9 cellular contexts compared by ENCODE assay signal in genomic region chr1:29282924-29283803, GRCh38. TPM values are rescaled to one million over a fixed set of nuclear protein-coding genes. Genes with fewer than 3 reads are reported as not detected.
DNase-seq lines count a peak whose midpoint lies in the region; ATAC-seq and TF ChIP-seq lines count a peak whose summit lies in the region.
"Had no signal": no experiment of that assay in that cellular context is flagged by ENCODE, and none has a peak within 500 bp of the region (broad histone marks: within the 10 kb centered on the region; RNA-seq: fewer than 3 reads in every experiment).

No MANE protein-coding gene starts in this region.

- H4K8ac ChIP-seq in mesendoderm (ENCODE audit: low read depth, low read length) = no peak overlapping the region

- intact Hi-C loops in activated T-helper 1 cell treated with anti-CD3 and anti-CD28 coated beads, Interleukin-12 subunit alpha, Interleukin-12 subunit beta, Interleukin-2, Interleukin-4 antibody, amounts not matched to agents 30 ng/mL and 10 ng/mL and 1 ng/mL, durations not matched to agents 14 hours and 24 hours and 36 hours (cut with micrococcal nuclease) = no loop called here

- DNase-seq in activated naive CD4-positive, alpha-beta T cell treated with anti-CD3 and anti-CD28 coated beads, Interleukin-2, amount 10 ng/mL, durations not matched to agents 7 days and 5 days = peak; percentile 37
- DNase-seq in activated naive CD4-positive, alpha-beta T cell (lab: John Stamatoyannopoulos, UW) = no peak
- DNase-seq in NCI-H82 (lab: John Stamatoyannopoulos, UW) = peak; percentile 98
- peak; percentile 43 for DNase-seq in chondrocyte (ENCODE audit: low spot score)
- peak; percentile 100 for DNase-seq in mesendoderm
- DNase-seq in activated T-helper 1 cell treated with anti-CD3 and anti-CD28 coated beads, Interleukin-12 subunit alpha, Interleukin-12 subunit beta, Interleukin-2, Interleukin-4 antibody, amounts not matched to agents 30 ng/mL and 10 ng/mL and 1 ng/mL, durations not matched to agents 14 hours and 24 hours and 36 hours (ENCODE audit: low spot score) = no peak

- H2BK15ac ChIP-seq in mesendoderm (replicated peaks; ENCODE audit: low read depth) = no peak overlapping the region

- peaks cover 7% of the 10 kb centered on the region for H3K36me3 ChIP-seq in mesendoderm (ENCODE audit: control insufficient read depth, insufficient read depth, low read length)

- no CpG with 5 or more reads among the region's 16 CpGs for WGBS in mesendoderm (ENCODE audit: extremely low coverage, insufficient coverage, low lambda C conversion rate)

- H2BK120ac ChIP-seq in mesendoderm (ENCODE audit: low read depth, low read length) = no peak overlapping the region

- H3K79me1 ChIP-seq in mesendoderm (ENCODE audit: low read length) = no peaks in the 10 kb centered on the region

- CTCF ChIA-PET in activated naive CD4-positive, alpha-beta T cell treated with anti-CD3 and anti-CD28 coated beads, Interleukin-2, amount 10 ng/mL, durations not matched to agents 7 days and 5 days (lab: Charles Lee) = no interaction called here

- no peak overlapping the region for H3K23ac ChIP-seq in mesendoderm (ENCODE audit: low read length)

- no peak for TF ChIP-seq CTCF in chondrocyte (IDR thresholded peaks at IDR 0.05)

- no peaks in the 10 kb centered on the region for H3K27me3 ChIP-seq in mesendoderm (ENCODE audit: insufficient read depth, low read length, poor library complexity)

- H3K79me2 ChIP-seq in mesendoderm (ENCODE audit: control insufficient read depth, insufficient read depth, low read length) = no peaks in the 10 kb centered on the region

- H3K4me1 ChIP-seq in mesendoderm (ENCODE audit: control insufficient read depth, low read depth, low read length) = peaks cover 6% of the 10 kb centered on the region

- H3K9ac ChIP-seq in mesendoderm (ENCODE audit: low read length) = peak overlapping the region; percentile 54

- no peaks in the 10 kb centered on the region for H3K36me3 Mint-ChIP-seq in activated naive CD4-positive, alpha-beta T cell treated with anti-CD3 and anti-CD28 coated beads, Interleukin-2, amount 10 ng/mL, durations not matched to agents 7 days and 5 days
- peaks cover under 1% of the 10 kb centered on the region for H3K36me3 Mint-ChIP-seq in chondrocyte (ENCODE audit: low read depth)
- H3K36me3 Mint-ChIP-seq in activated T-helper 1 cell treated with anti-CD3 and anti-CD28 coated beads, Interleukin-12 subunit alpha, Interleukin-12 subunit beta, Interleukin-2, Interleukin-4 antibody, amounts not matched to agents 30 ng/mL and 10 ng/mL and 1 ng/mL, durations not matched to agents 14 hours and 24 hours and 36 hours (ENCODE audit: low read depth) = no peaks in the 10 kb centered on the region
- H3K36me3 Mint-ChIP-seq: activated naive CD4-positive, alpha-beta T cell treated with anti-CD3 and anti-CD28 coated beads, Interleukin-2, amount 50 U/mL, for 24 hours had no signal

- H3K4me2 ChIP-seq in mesendoderm (ENCODE audit: low read length) = peak overlapping the region; percentile 51

- no peak overlapping the region for H2BK5ac ChIP-seq in mesendoderm (ENCODE audit: low read length)

- H4K5ac ChIP-seq in mesendoderm (ENCODE audit: low read length) = no peak overlapping the region

- H2AK5ac ChIP-seq in mesendoderm (ENCODE audit: low read length) = no peak overlapping the region

- peaks cover 5% of the 10 kb centered on the region for H3K4me1 Mint-ChIP-seq in activated naive CD4-positive, alpha-beta T cell treated with anti-CD3 and anti-CD28 coated beads, Interleukin-2, amount 10 ng/mL, durations not matched to agents 7 days and 5 days
- H3K4me1 Mint-ChIP-seq in chondrocyte (ENCODE audit: low read depth) = no peaks in the 10 kb centered on the region
- peaks cover 6% of the 10 kb centered on the region for H3K4me1 Mint-ChIP-seq in activated T-helper 1 cell treated with anti-CD3 and anti-CD28 coated beads, Interleukin-12 subunit alpha, Interleukin-12 subunit beta, Interleukin-2, Interleukin-4 antibody, amounts not matched to agents 30 ng/mL and 10 ng/mL and 1 ng/mL, durations not matched to agents 14 hours and 24 hours and 36 hours (ENCODE audit: low read depth)
- H3K4me1 Mint-ChIP-seq: activated naive CD4-positive, alpha-beta T cell treated with anti-CD3 and anti-CD28 coated beads, Interleukin-2, amount 50 U/mL, for 24 hours had no signal

- H3K18ac ChIP-seq in mesendoderm (ENCODE audit: low read length) = no peak overlapping the region

- H3K27me3 Mint-ChIP-seq in activated naive CD4-positive, alpha-beta T cell treated with anti-CD3 and anti-CD28 coated beads, Interleukin-2, amount 10 ng/mL, durations not matched to agents 7 days and 5 days = peaks cover 16% of the 10 kb centered on the region
- H3K27me3 Mint-ChIP-seq in chondrocyte (ENCODE audit: low read depth) = no peaks in the 10 kb centered on the region
- peaks cover 3% of the 10 kb centered on the region for H3K27me3 Mint-ChIP-seq in activated T-helper 1 cell treated with anti-CD3 and anti-CD28 coated beads, Interleukin-12 subunit alpha, Interleukin-12 subunit beta, Interleukin-2, Interleukin-4 antibody, amounts not matched to agents 30 ng/mL and 10 ng/mL and 1 ng/mL, durations not matched to agents 14 hours and 24 hours and 36 hours (ENCODE audit: insufficient read depth)
- H3K27me3 Mint-ChIP-seq: activated naive CD4-positive, alpha-beta T cell treated with anti-CD3 and anti-CD28 coated beads, Interleukin-2, amount 50 U/mL, for 24 hours had no signal

- peak overlapping the region; percentile 71 for H3K27ac ChIP-seq in mesendoderm (ENCODE audit: low read depth, low read length)

- H3K9me3 Mint-ChIP-seq in activated naive CD4-positive, alpha-beta T cell treated with anti-CD3 and anti-CD28 coated beads, Interleukin-2, amount 10 ng/mL, durations not matched to agents 7 days and 5 days = no peaks in the 10 kb centered on the region
- H3K9me3 Mint-ChIP-seq in chondrocyte (ENCODE audit: low read depth) = no peaks in the 10 kb centered on the region
- no peaks in the 10 kb centered on the region for H3K9me3 Mint-ChIP-seq in activated T-helper 1 cell treated with anti-CD3 and anti-CD28 coated beads, Interleukin-12 subunit alpha, Interleukin-12 subunit beta, Interleukin-2, Interleukin-4 antibody, amounts not matched to agents 30 ng/mL and 10 ng/mL and 1 ng/mL, durations not matched to agents 14 hours and 24 hours and 36 hours
- H3K9me3 Mint-ChIP-seq: activated naive CD4-positive, alpha-beta T cell treated with anti-CD3 and anti-CD28 coated beads, Interleukin-2, amount 50 U/mL, for 24 hours had no signal

- ATAC-seq in GM19324 (IDR thresholded peaks at IDR 0.05; ENCODE audit: low FRiP score, unreplicated experiment) (no peak), GM21515 (IDR thresholded peaks at IDR 0.05; ENCODE audit: unreplicated experiment) (no peak)

- H3K4me3 Mint-ChIP-seq in activated naive CD4-positive, alpha-beta T cell treated with anti-CD3 and anti-CD28 coated beads, Interleukin-2, amount 10 ng/mL, durations not matched to agents 7 days and 5 days = no peak overlapping the region
- no peak overlapping the region for H3K4me3 Mint-ChIP-seq in chondrocyte (ENCODE audit: unreplicated experiment)
- H3K4me3 Mint-ChIP-seq in activated T-helper 1 cell treated with anti-CD3 and anti-CD28 coated beads, Interleukin-12 subunit alpha, Interleukin-12 subunit beta, Interleukin-2, Interleukin-4 antibody, amounts not matched to agents 30 ng/mL and 10 ng/mL and 1 ng/mL, durations not matched to agents 14 hours and 24 hours and 36 hours = no peak overlapping the region
- H3K4me3 Mint-ChIP-seq: activated naive CD4-positive, alpha-beta T cell treated with anti-CD3 and anti-CD28 coated beads, Interleukin-2, amount 50 U/mL, for 24 hours had no signal

- H3K4me3 ChIP-seq in mesendoderm (ENCODE audit: low read length) = no peak overlapping the region

- no peak overlapping the region for H3K27ac Mint-ChIP-seq in activated naive CD4-positive, alpha-beta T cell treated with anti-CD3 and anti-CD28 coated beads, Interleukin-2, amount 10 ng/mL, durations not matched to agents 7 days and 5 days
- no peak overlapping the region for H3K27ac Mint-ChIP-seq in chondrocyte (ENCODE audit: unreplicated experiment)
- H3K27ac Mint-ChIP-seq in activated T-helper 1 cell treated with anti-CD3 and anti-CD28 coated beads, Interleukin-12 subunit alpha, Interleukin-12 subunit beta, Interleukin-2, Interleukin-4 antibody, amounts not matched to agents 30 ng/mL and 10 ng/mL and 1 ng/mL, durations not matched to agents 14 hours and 24 hours and 36 hours = no peak overlapping the region
- H3K27ac Mint-ChIP-seq: activated naive CD4-positive, alpha-beta T cell treated with anti-CD3 and anti-CD28 coated beads, Interleukin-2, amount 50 U/mL, for 24 hours had no signal

- peak overlapping the region; percentile 80 for H3K56ac ChIP-seq in mesendoderm (ENCODE audit: low read length)

- H3K4ac ChIP-seq in mesendoderm (ENCODE audit: low read depth, low read length) = no peak overlapping the region

RNA-seq across cellular contexts. Expression of gene PTPRU, which starts 46.8 kb away (rescaled TPM):
- 12.6 to 20.7 TPM (median 14.8 TPM) in 3 replicates for total RNA-seq in chondrocyte
- 25.6 TPM for polyA plus RNA-seq in mesendoderm (2013, experiment 1 of 2)
- 25.8 TPM for polyA plus RNA-seq in mesendoderm (2013, experiment 2 of 2)
- total RNA-seq in activated T-helper 1 cell treated with anti-CD3 and anti-CD28 coated beads, Interleukin-12 subunit alpha, Interleukin-12 subunit beta, Interleukin-2, Interleukin-4 antibody, amounts not matched to agents 30 ng/mL and 10 ng/mL and 1 ng/mL, durations not matched to agents 14 hours and 24 hours and 36 hours = 0.67 and 0.76 TPM in 2 replicates

RNA-seq across cellular contexts. Expression of gene MECR, which starts 52.4 kb away (rescaled TPM):
- total RNA-seq in chondrocyte = 15.2 to 24.5 TPM (median 15.6 TPM) in 3 replicates
- 21.4 TPM for polyA plus RNA-seq in mesendoderm (2013, experiment 1 of 2)
- 23.3 TPM for polyA plus RNA-seq in mesendoderm (2013, experiment 2 of 2)
- total RNA-seq in activated T-helper 1 cell treated with anti-CD3 and anti-CD28 coated beads, Interleukin-12 subunit alpha, Interleukin-12 subunit beta, Interleukin-2, Interleukin-4 antibody, amounts not matched to agents 30 ng/mL and 10 ng/mL and 1 ng/mL, durations not matched to agents 14 hours and 24 hours and 36 hours = 34.5 and 36.4 TPM in 2 replicates

Comparison
In these comparisons a context has a peak if more than half of its experiments do, and no peak if none do; other contexts are left out.
1. DNase-seq: peak in activated naive CD4-positive, alpha-beta T cell treated with anti-CD3 and anti-CD28 coated beads, Interleukin-2, amount 10 ng/mL, durations not matched to agents 7 days and 5 days (single experiment), NCI-H82 (single experiment), chondrocyte (single experiment) and mesendoderm (single experiment); none in activated naive CD4-positive, alpha-beta T cell (0 of 4) and activated T-helper 1 cell treated with anti-CD3 and anti-CD28 coated beads, Interleukin-12 subunit alpha, Interleukin-12 subunit beta, Interleukin-2, Interleukin-4 antibody, amounts not matched to agents 30 ng/mL and 10 ng/mL and 1 ng/mL, durations not matched to agents 14 hours and 24 hours and 36 hours (single experiment).